1 cellular context compared by ENCODE assay signal in genomic region chr2:150142561-150142960, GRCh38.
TF ChIP-seq lines count a peak whose summit lies in the region.

No MANE protein-coding gene starts in this region.

TF ChIP-seq in HCT116, 20 proteins besides CTCF, POLR2A, EP300 and RAD21 (continued from another document):
- TF ChIP-seq EGR1 (IDR thresholded peaks at IDR 0.05; ENCODE audit: low read depth) (no peak), ZNF274 (IDR thresholded peaks at IDR 0.05; ENCODE audit: low read depth, low read length) (no peak), EZH2phosphoT487 (IDR thresholded peaks at IDR 0.05; ENCODE audit: borderline replicate concordance) (no peak), ATF3 (IDR thresholded peaks at IDR 0.05) (no peak), POLR2AphosphoS5 (IDR thresholded peaks at IDR 0.05; ENCODE audit: low read depth, low read length) (no peak), SRF (IDR thresholded peaks at IDR 0.05; ENCODE audit: low read depth) (no peak), TCF7L2 (IDR thresholded peaks at IDR 0.05; ENCODE audit: borderline replicate concordance, extremely low read depth, insufficient read depth, insufficient read length) (no peak), CEBPB (IDR thresholded peaks at IDR 0.05; ENCODE audit: low read depth) (no peak)
TF ChIP-seq in HCT116: peak in this region for 0.
